In the genomic region with DNA sequence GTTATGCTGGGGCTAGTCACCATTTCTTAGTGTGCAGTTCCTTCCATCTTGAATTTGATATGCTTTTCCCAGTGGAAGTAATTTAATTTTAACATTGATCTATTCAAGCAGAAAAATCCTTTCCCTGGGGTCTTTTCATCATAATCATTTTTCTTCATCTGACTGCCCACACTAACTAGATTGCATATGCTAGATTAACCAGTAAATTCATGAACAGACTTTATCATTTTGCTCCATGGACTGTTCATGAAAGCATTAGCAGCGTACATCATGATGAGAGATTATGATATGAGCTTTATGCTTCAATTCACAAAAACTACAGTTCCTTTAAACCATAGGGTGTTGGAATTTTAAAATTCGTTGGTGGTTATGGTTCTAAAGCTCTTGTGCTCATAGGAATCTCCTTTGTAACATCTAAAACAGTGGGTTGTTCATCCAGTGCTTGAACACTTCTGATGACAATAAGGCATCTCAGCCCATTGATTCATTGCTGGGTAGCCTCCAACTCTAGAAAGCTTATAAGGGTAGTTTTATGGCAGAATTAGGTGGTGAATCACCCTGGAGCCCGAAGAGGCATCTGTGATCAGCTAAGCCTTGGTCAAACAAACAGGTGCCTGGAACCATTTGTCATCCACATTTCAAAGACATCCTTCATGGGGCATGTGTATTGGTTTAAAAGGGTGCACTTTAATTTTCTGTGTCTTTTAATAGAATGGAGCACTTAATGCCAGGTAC, we compare ENCODE assay signal across 14 cellular contexts.
DNase-seq lines count a peak whose midpoint lies in the region; ATAC-seq lines count a peak whose summit lies in the region.
"Had no signal": no experiment of that assay in that cellular context is flagged by ENCODE, and none has a peak within 500 bp of the region (broad histone marks: within the 10 kb centered on the region; RNA-seq: fewer than 3 reads in every experiment).

No MANE protein-coding gene starts in this region.

- in situ Hi-C loops in SK-MEL-5 (cut with HindIII; ENCODE audit: low pct_unique_long_range_greater_than_20kb, low sequenced_read_pairs): no loop called here

- no peaks in the 10 kb centered on the region for H3K36me3 Mint-ChIP-seq in activated T-helper 2 cell treated with anti-CD3 and anti-CD28 coated beads, Interferon-gamma antibody, Interleukin-2, Interleukin-4, amounts not matched to agents 10 μg/mL and 5 μg/mL and 100 μg/mL, durations not matched to agents 14 hours and 24 hours and 36 hours (ENCODE audit: low read depth)
- H3K36me3 Mint-ChIP-seq: activated naive CD8-positive, alpha-beta T cell treated with anti-CD3 and anti-CD28 coated beads for 36 hours had no signal

- intact Hi-C loops in activated T-helper 2 cell treated with anti-CD3 and anti-CD28 coated beads, Interferon-gamma antibody, Interleukin-2, Interleukin-4, amounts not matched to agents 10 μg/mL and 5 μg/mL and 100 μg/mL, durations not matched to agents 14 hours and 24 hours and 36 hours (cut with micrococcal nuclease): no loop called here

- ATAC-seq in activated CD4-positive, CD25-positive, alpha-beta regulatory T cell treated with anti-CD3 and anti-CD28 coated beads, Interleukin-2, amount 50 U/mL, for 24 hours: no peak
- ATAC-seq: left lung had no signal

- DNase-seq in DMS53 (lab: John Stamatoyannopoulos, UW): peak; percentile 96
- peak; percentile 79 for DNase-seq in LoVo (ENCODE audit: low spot score)
- peak; percentile 30 for DNase-seq in SK-MEL-5 (ENCODE audit: low read depth, low spot score)
- DNase-seq in foreskin melanocyte: peak; percentile 64
- no peak for DNase-seq in GF-D8 (lab: John Stamatoyannopoulos, UW)
- DNase-seq in activated T-helper 2 cell treated with anti-CD3 and anti-CD28 coated beads, Interferon-gamma antibody, Interleukin-2, Interleukin-4, amounts not matched to agents 10 μg/mL and 5 μg/mL and 100 μg/mL, durations not matched to agents 14 hours and 24 hours and 36 hours (ENCODE audit: low spot score): no peak
- no peak for DNase-seq in DMS 273 treated with DMSO at 0.1 percent for 48 hours (lab: John Stamatoyannopoulos, UW)
- DNase-seq: activated naive CD8-positive, alpha-beta T cell treated with anti-CD3 and anti-CD28 coated beads for 36 hours; CD4-positive, alpha-beta T cell; left lung; NCI-H1092 had no signal

- no peak overlapping the region for H3K4me3 Mint-ChIP-seq in activated T-helper 2 cell treated with anti-CD3 and anti-CD28 coated beads, Interferon-gamma antibody, Interleukin-2, Interleukin-4, amounts not matched to agents 10 μg/mL and 5 μg/mL and 100 μg/mL, durations not matched to agents 14 hours and 24 hours and 36 hours (ENCODE audit: low read depth)
- H3K4me3 Mint-ChIP-seq: activated naive CD8-positive, alpha-beta T cell treated with anti-CD3 and anti-CD28 coated beads for 36 hours; CD4-positive, alpha-beta T cell; dendritic cell treated with granulocyte-macrophage colony-stimulating factor and Interleukin-4, amounts not matched to agents 40 ng/mL and 50 ng/mL, for 4 days; nephron had no signal

- no peak overlapping the region for H3K27ac Mint-ChIP-seq in activated T-helper 2 cell treated with anti-CD3 and anti-CD28 coated beads, Interferon-gamma antibody, Interleukin-2, Interleukin-4, amounts not matched to agents 10 μg/mL and 5 μg/mL and 100 μg/mL, durations not matched to agents 14 hours and 24 hours and 36 hours
- H3K27ac Mint-ChIP-seq: activated naive CD8-positive, alpha-beta T cell treated with anti-CD3 and anti-CD28 coated beads for 36 hours; CD4-positive, alpha-beta T cell; dendritic cell treated with granulocyte-macrophage colony-stimulating factor and Interleukin-4, amounts not matched to agents 40 ng/mL and 50 ng/mL, for 4 days; nephron had no signal

- H3K9me3 Mint-ChIP-seq in activated T-helper 2 cell treated with anti-CD3 and anti-CD28 coated beads, Interferon-gamma antibody, Interleukin-2, Interleukin-4, amounts not matched to agents 10 μg/mL and 5 μg/mL and 100 μg/mL, durations not matched to agents 14 hours and 24 hours and 36 hours: no peaks in the 10 kb centered on the region
- H3K9me3 Mint-ChIP-seq: activated naive CD8-positive, alpha-beta T cell treated with anti-CD3 and anti-CD28 coated beads for 36 hours; CD4-positive, alpha-beta T cell; dendritic cell treated with granulocyte-macrophage colony-stimulating factor and Interleukin-4, amounts not matched to agents 40 ng/mL and 50 ng/mL, for 4 days; nephron had no signal

- H3K4me1 Mint-ChIP-seq in activated T-helper 2 cell treated with anti-CD3 and anti-CD28 coated beads, Interferon-gamma antibody, Interleukin-2, Interleukin-4, amounts not matched to agents 10 μg/mL and 5 μg/mL and 100 μg/mL, durations not matched to agents 14 hours and 24 hours and 36 hours (ENCODE audit: low read depth): no peaks in the 10 kb centered on the region
- H3K4me1 Mint-ChIP-seq: activated naive CD8-positive, alpha-beta T cell treated with anti-CD3 and anti-CD28 coated beads for 36 hours had no signal

- H3K27me3 Mint-ChIP-seq in activated T-helper 2 cell treated with anti-CD3 and anti-CD28 coated beads, Interferon-gamma antibody, Interleukin-2, Interleukin-4, amounts not matched to agents 10 μg/mL and 5 μg/mL and 100 μg/mL, durations not matched to agents 14 hours and 24 hours and 36 hours (ENCODE audit: low read depth): peaks cover 10% of the 10 kb centered on the region
- H3K27me3 Mint-ChIP-seq: CD4-positive, alpha-beta T cell; dendritic cell treated with granulocyte-macrophage colony-stimulating factor and Interleukin-4, amounts not matched to agents 40 ng/mL and 50 ng/mL, for 4 days had no signal

Comparison
In these comparisons a context has a peak if more than half of its experiments do, and no peak if none do; other contexts are left out.
1. DNase-seq: peak in DMS53 (single experiment), LoVo (single experiment), SK-MEL-5 (single experiment) and foreskin melanocyte (single experiment); none in GF-D8 (single experiment), activated T-helper 2 cell treated with anti-CD3 and anti-CD28 coated beads, Interferon-gamma antibody, Interleukin-2, Interleukin-4, amounts not matched to agents 10 μg/mL and 5 μg/mL and 100 μg/mL, durations not matched to agents 14 hours and 24 hours and 36 hours (single experiment) and DMS 273 treated with DMSO at 0.1 percent for 48 hours (single experiment).